Comparison of ENCODE assay signal across 11 cellular contexts in the genomic region with DNA sequence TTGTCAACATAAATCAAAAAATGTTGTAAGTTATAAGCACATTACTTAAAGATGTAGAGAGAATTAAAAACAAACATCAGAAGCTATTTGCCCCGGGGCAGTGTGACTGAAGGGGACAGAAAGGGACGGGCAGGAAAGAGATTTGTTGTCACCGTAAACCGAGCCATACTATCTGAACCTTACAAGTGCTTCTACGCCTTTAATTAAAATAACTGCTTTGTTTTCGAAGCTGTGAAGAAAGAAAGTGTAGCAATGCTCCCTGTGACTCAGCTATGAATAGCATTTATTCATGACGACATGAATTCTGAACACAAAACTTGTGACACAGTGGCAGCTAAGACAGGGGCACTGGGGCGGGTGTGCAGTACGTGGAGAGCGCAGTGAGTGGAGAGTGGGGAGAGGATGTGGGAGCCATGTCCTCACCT. TPM values are rescaled to one million over a fixed set of nuclear protein-coding genes. Genes with fewer than 3 reads are reported as not detected.
A peak's percentile ranks its signal among the peaks of the same experiment; 100 is the strongest.
DNase-seq lines count a peak whose midpoint lies in the region; ATAC-seq and TF ChIP-seq lines count a peak whose summit lies in the region.
"Had no signal": no experiment of that assay in that cellular context is flagged by ENCODE, and none has a peak within 500 bp of the region (broad histone marks: within the 10 kb centered on the region; RNA-seq: fewer than 3 reads in every experiment).

No MANE protein-coding gene starts in this region.

- no peak overlapping the region for H3K9ac ChIP-seq in SK-N-SH

- H4K20me1 ChIP-seq in GM23338 (replicated peaks; ENCODE audit: insufficient read depth) (peaks cover 22% of the 10 kb centered on the region), SK-N-SH (ENCODE audit: insufficient read depth) (peaks cover 66% of the 10 kb centered on the region)

- H3K79me2 ChIP-seq in GM23338 (replicated peaks; ENCODE audit: insufficient read depth): peaks cover 63% of the 10 kb centered on the region
- peaks cover 54% of the 10 kb centered on the region for H3K79me2 ChIP-seq in SK-N-SH (ENCODE audit: insufficient read depth)

- ATAC-seq in GM23338 (no peak), GM18867 (IDR thresholded peaks at IDR 0.05; ENCODE audit: unreplicated experiment) (no peak), HG03457 (IDR thresholded peaks at IDR 0.05; ENCODE audit: unreplicated experiment) (no peak)

- H3K27me3 ChIP-seq in GM23338 (ENCODE audit: insufficient read depth) (no peaks in the 10 kb centered on the region), adrenal gland (no peaks in the 10 kb centered on the region), SK-N-SH (ENCODE audit: insufficient read depth) (no peaks in the 10 kb centered on the region)

- POLR2A ChIA-PET in SK-N-SH (lab: Yijun Ruan, JAX): no interaction called here

- H2AFZ ChIP-seq in GM23338: no peak overlapping the region
- H2AFZ ChIP-seq in SK-N-SH (ENCODE audit: low read depth): no peak overlapping the region

- H3K4me1 ChIP-seq in GM23338 (ENCODE audit: insufficient read depth): peaks cover 6% of the 10 kb centered on the region; the same call in 1 of the 2 replicates
- peaks cover 16 to 17% of the 10 kb centered on the region in 2 donors for H3K4me1 ChIP-seq in adrenal gland (replicated peaks in 1 of 2)
- H3K4me1 ChIP-seq in SK-N-SH (ENCODE audit: control insufficient read depth in 1 of 2, insufficient read depth in 2 of 2, low read depth in 1 of 2, low read length in 1 of 2): no peaks in the 10 kb centered on the region; a peak in 1 of 4 replicates

- H3K4me3 ChIP-seq in GM23338 (no peak overlapping the region), adrenal gland (no peak overlapping the region), retinal pigment epithelial cell (ENCODE audit: low read length) (no peak overlapping the region), SK-N-SH (ENCODE audit: low read depth in 2 of 2, low read length in 1 of 2) (no peak overlapping the region)

- DNase-seq in GM23338 (ENCODE audit: low spot score) (no peak), adrenal gland (peak in 3 of 7 donors; percentile 45 to 63 (median 61)), globus pallidus (ENCODE audit: low spot score) (peak; percentile 40), retinal pigment epithelial cell (ENCODE audit: low read depth) (peak; percentile 42), SK-N-SH (no peak)
- DNase-seq in activated naive CD4-positive, alpha-beta T cell treated with anti-CD3 and anti-CD28 coated beads, Interleukin-2, amount 50 U/mL, for 16 hours: no peak
- DNase-seq: GF-D8; naive B cell; NK-92 treated with Interleukin-12 subunit alpha and Interleukin-12 subunit beta, amount 100 ng/mL, for 24 hours had no signal

- H3K4me2 ChIP-seq in GM23338 (no peak overlapping the region), SK-N-SH (no peak overlapping the region)

- no peak for TF ChIP-seq RAD21 in SK-N-SH (IDR thresholded peaks at IDR 0.05; ENCODE audit: low read length)

- H3K9me3 ChIP-seq in adrenal gland (replicated peaks in 1 of 3) (no peaks in the 10 kb centered on the region), SK-N-SH (no peaks in the 10 kb centered on the region)

- WGBS in adrenal gland, 4 donors: 60 to 70% (median 61%) methylated on average over 10 of the region's 10 CpGs
- WGBS in SK-N-SH (ENCODE audit: low lambda C conversion rate): 73% methylated on average over 10 of the region's 10 CpGs

- H3K9me2 ChIP-seq in GM23338 (ENCODE audit: insufficient read depth) (no peaks in the 10 kb centered on the region), SK-N-SH (no peaks in the 10 kb centered on the region)

- H3K4me3 Mint-ChIP-seq in GM23338: no peak overlapping the region
- H3K4me3 Mint-ChIP-seq: naive B cell had no signal

- H3K36me3 Mint-ChIP-seq in GM23338 (ENCODE audit: low read depth): peaks cover 56% of the 10 kb centered on the region

- intact Hi-C loops in adrenal gland (cut with DNase I): no loop called here

- TF ChIP-seq CTCF in GM23338 (conservative IDR thresholded peaks at IDR 0.05; ENCODE audit: low read depth in 2 of 2) (no peak), adrenal gland (IDR thresholded peaks at IDR 0.05) (no peak), retinal pigment epithelial cell (conservative IDR thresholded peaks at IDR 0.05; ENCODE audit: low read depth, low read length) (no peak), SK-N-SH (IDR thresholded peaks at IDR 0.05) (no peak)

- H3K27me3 Mint-ChIP-seq in GM23338 (ENCODE audit: insufficient read depth, low read depth, poor library complexity): peaks cover 14% of the 10 kb centered on the region
- H3K27me3 Mint-ChIP-seq: naive B cell had no signal

- H3K27ac ChIP-seq in GM23338 (ENCODE audit: low read depth) (peak overlapping the region; percentile 70; the same call in 1 of the 2 replicates), adrenal gland (peak overlapping the region in 3 of 5 donors; percentile 1 to 75 (median 54)), SK-N-SH (ENCODE audit: low read depth in 2 of 2, low read length in 1 of 2) (no peak overlapping the region)

- H3K9me3 Mint-ChIP-seq in GM23338: peaks cover 6% of the 10 kb centered on the region

- peaks cover 32% of the 10 kb centered on the region for H3K4me1 Mint-ChIP-seq in GM23338

- H3K36me3 ChIP-seq in GM23338 (ENCODE audit: insufficient read depth) (no peaks in the 10 kb centered on the region), adrenal gland (replicated peaks in 1 of 2) (peaks cover 0 to 10% of the 10 kb centered on the region in 2 donors), SK-N-SH (replicated peaks in 1 of 2; ENCODE audit: control insufficient read depth in 1 of 2, insufficient read depth in 2 of 2, low read length in 1 of 2) (peaks cover 3 to 32% of the 10 kb centered on the region in 2 experiments)

- no peak for TF ChIP-seq POLR2A in adrenal gland (IDR thresholded peaks at IDR 0.05)

- CTCF ChIA-PET in SK-N-SH (lab: Yijun Ruan, JAX): interaction anchor here (1.0 to 2.6 kb wide), 5 partner anchors 10 to 81 kb away, joined by 5 to 11 read pairs (median 7); no protein-coding TSS in a partner anchor

- no peaks in the 10 kb centered on the region for H3F3A ChIP-seq in GM23338 (replicated peaks; ENCODE audit: low read depth)
- no peaks in the 10 kb centered on the region for H3F3A ChIP-seq in SK-N-SH (replicated peaks; ENCODE audit: insufficient read depth)

- no peak for TF ChIP-seq EP300 in SK-N-SH (IDR thresholded peaks at IDR 0.05; ENCODE audit: borderline replicate concordance in 1 of 2, low read depth in 1 of 2, low read length in 1 of 2)

- peak overlapping the region; percentile 87 for H3K27ac Mint-ChIP-seq in GM23338

TF ChIP-seq in GM23338, 12 proteins besides CTCF, POLR2A, EP300 and RAD21 (continues in another document):
- TF ChIP-seq JUNB (IDR thresholded peaks at IDR 0.05; ENCODE audit: unreplicated experiment) (no peak), ZNF331 (CRISPR knock-in tag; IDR thresholded peaks at IDR 0.05; ENCODE audit: low read depth) (no peak)
- TF ChIP-seq, protein P1, sequence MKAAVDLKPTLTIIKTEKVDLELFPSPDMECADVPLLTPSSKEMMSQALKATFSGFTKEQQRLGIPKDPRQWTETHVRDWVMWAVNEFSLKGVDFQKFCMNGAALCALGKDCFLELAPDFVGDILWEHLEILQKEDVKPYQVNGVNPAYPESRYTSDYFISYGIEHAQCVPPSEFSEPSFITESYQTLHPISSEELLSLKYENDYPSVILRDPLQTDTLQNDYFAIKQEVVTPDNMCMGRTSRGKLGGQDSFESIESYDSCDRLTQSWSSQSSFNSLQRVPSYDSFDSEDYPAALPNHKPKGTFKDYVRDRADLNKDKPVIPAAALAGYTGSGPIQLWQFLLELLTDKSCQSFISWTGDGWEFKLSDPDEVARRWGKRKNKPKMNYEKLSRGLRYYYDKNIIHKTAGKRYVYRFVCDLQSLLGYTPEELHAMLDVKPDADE (IDR thresholded peaks at IDR 0.05): no peak

TF ChIP-seq in SK-N-SH, 30 proteins besides CTCF, POLR2A, EP300 and RAD21:
- TF ChIP-seq RXRA (IDR thresholded peaks at IDR 0.05; ENCODE audit: borderline replicate concordance, low read depth): no peak

RNA-seq across cellular contexts. Expression of a gene that starts 30.0 kb away (rescaled TPM):
- total RNA-seq in GM23338 (2014; rRNA removed; shearing (Covaris generic)): 35.3 and 44.6 TPM in 2 replicates
- polyA plus RNA-seq in GM23338 (2016; fragmentation: Nextera tagmentation; extraction: Ambion mirVana): 12.5 and 15.9 TPM in 2 replicates
- total RNA-seq in adrenal gland: 10 to 100 TPM in 7 of 8 donors, 1 to 10 TPM in 1; 8.5 to 51.5 (median 27.8) TPM
- 10 to 100 TPM in 2 of 3 donors, 1 to 10 TPM in 1; 4.6 to 44.7 (median 31.0) TPM for polyA plus RNA-seq in adrenal gland
- polyA plus RNA-seq in SK-N-SH (2012; rRNA removed): 14.3 and 16.0 TPM in 2 replicates
- 5.9 and 10.5 TPM in 2 replicates for polyA plus RNA-seq in SK-N-SH (2012; cell fraction: cytosol; rRNA removed)
- 23.9 and 26.9 TPM in 2 replicates for polyA plus RNA-seq in SK-N-SH (2012; cell fraction: nucleus; rRNA removed)

RNA-seq across cellular contexts. Expression of a gene that starts 50.0 kb away (rescaled TPM):
- total RNA-seq in GM23338 (2014; rRNA removed; shearing (Covaris generic)): 58.5 and 60.5 TPM in 2 replicates
- 23.6 and 25.1 TPM in 2 replicates for polyA plus RNA-seq in GM23338 (2016; fragmentation: Nextera tagmentation; extraction: Ambion mirVana)
- 10 to 100 TPM; 19.5 to 66.3 (median 35.8) TPM for total RNA-seq in adrenal gland
- 10 to 100 TPM in 2 of 3 donors, 1 to 10 TPM in 1; 7.2 to 63.9 (median 39.4) TPM for polyA plus RNA-seq in adrenal gland
- 21.8 and 23.2 TPM in 2 replicates for polyA plus RNA-seq in SK-N-SH (2012; rRNA removed)
- 9.6 and 13.9 TPM in 2 replicates for polyA plus RNA-seq in SK-N-SH (2012; cell fraction: cytosol; rRNA removed)
- polyA plus RNA-seq in SK-N-SH (2012; cell fraction: nucleus; rRNA removed): 68.1 and 90.5 TPM in 2 replicates

Comparison
In these comparisons a context has a peak if more than half of its experiments do, and no peak if none do; other contexts are left out.
1. DNase-seq: peak in globus pallidus (single experiment) and retinal pigment epithelial cell (single experiment); none in GM23338 (single experiment), SK-N-SH (single experiment) and activated naive CD4-positive, alpha-beta T cell treated with anti-CD3 and anti-CD28 coated beads, Interleukin-2, amount 50 U/mL, for 16 hours (single experiment).
2. H3K27ac ChIP-seq: peak in GM23338 (single experiment) and adrenal gland (3 of 5); none in SK-N-SH (0 of 2).